In genomic region chr11:32613500-32614151, GRCh38 we compare ENCODE assay signal across 19 cellular contexts.
DNase-seq lines count a peak whose midpoint lies in the region; TF ChIP-seq lines count a peak whose summit lies in the region.
"Had no signal": no experiment of that assay in that cellular context is flagged by ENCODE, and none has a peak within 500 bp of the region (broad histone marks: within the 10 kb centered on the region; RNA-seq: fewer than 3 reads in every experiment).

No MANE protein-coding gene starts in this region.

- peaks cover 24% of the 10 kb centered on the region for H3K9me3 Mint-ChIP-seq in nephron progenitor cell
- H3K9me3 Mint-ChIP-seq: CD4-positive, alpha-beta T cell; HFFc6 had no signal

- in situ Hi-C loops in GM13977 (cut with MboI; ENCODE audit: low pct_unique_long_range_greater_than_20kb, low sequenced_read_pairs, unreplicated experiment) = no loop called here

- TF ChIP-seq CTCF in GM13977 (IDR thresholded peaks at IDR 0.05; ENCODE audit: extremely low read depth, insufficient read depth, missing control alignments) (no peak), nephron progenitor cell (IDR thresholded peaks at IDR 0.05) (no peak)

- peak overlapping the region; percentile 1 for H3K27ac Mint-ChIP-seq in nephron progenitor cell
- H3K27ac Mint-ChIP-seq: CD14-positive monocyte; CD4-positive, alpha-beta T cell; GM23338; H9; HFFc6 had no signal

- peak; percentile 32 for DNase-seq in DMS53 (lab: John Stamatoyannopoulos, UW)
- no peak for DNase-seq in DMS53 treated with DMSO at 0.1 percent for 48 hours (lab: John Stamatoyannopoulos, UW; ENCODE audit: unreplicated experiment)
- DNase-seq in GM13977 (ENCODE audit: low spot score) = peak; percentile 17
- peak; percentile 35 for DNase-seq in left kidney (ENCODE audit: low read depth, low spot score)
- DNase-seq in nephron progenitor cell = no peak
- no peak for DNase-seq in NOMO-1 treated with DMSO at 0.1 percent for 48 hours (lab: John Stamatoyannopoulos, UW; ENCODE audit: unreplicated experiment)
- no peak for DNase-seq in activated gamma-delta T cell (lab: John Stamatoyannopoulos, UW)
- DNase-seq in NCI-H1436 treated with DMSO at 0.1 percent for 48 hours (lab: John Stamatoyannopoulos, UW) = no peak
- DNase-seq: ACHN; AML-193; BE2C; CD4-positive, alpha-beta T cell; CD8-positive, alpha-beta memory T cell; DMS 273 treated with DMSO at 0.1 percent for 48 hours; DND-41; H9; HFFc6 had no signal

- peaks cover 24% of the 10 kb centered on the region for H3K36me3 Mint-ChIP-seq in nephron progenitor cell (ENCODE audit: low read depth)

- peaks cover 3% of the 10 kb centered on the region for H3K27me3 Mint-ChIP-seq in nephron progenitor cell (ENCODE audit: low read depth, poor library complexity)
- H3K27me3 Mint-ChIP-seq: CD4-positive, alpha-beta T cell had no signal

- H3K4me3 Mint-ChIP-seq in nephron progenitor cell = no peak overlapping the region
- H3K4me3 Mint-ChIP-seq: CD14-positive monocyte; CD4-positive, alpha-beta T cell; CD8-positive, alpha-beta memory T cell; GM23338; H9; HFFc6 had no signal

- peaks cover 27% of the 10 kb centered on the region for H3K4me1 Mint-ChIP-seq in nephron progenitor cell
- H3K4me1 Mint-ChIP-seq: CD14-positive monocyte; CD8-positive, alpha-beta memory T cell had no signal

Comparison
In these comparisons a context has a peak if more than half of its experiments do, and no peak if none do; other contexts are left out.
1. DNase-seq: peak in DMS53 (single experiment), GM13977 (single experiment) and left kidney (single experiment); none in DMS53 treated with DMSO at 0.1 percent for 48 hours (single experiment), nephron progenitor cell (single experiment), NOMO-1 treated with DMSO at 0.1 percent for 48 hours (single experiment), activated gamma-delta T cell (single experiment) and NCI-H1436 treated with DMSO at 0.1 percent for 48 hours (single experiment).